ENCODE assay signal across 19 cellular contexts in the genomic region with DNA sequence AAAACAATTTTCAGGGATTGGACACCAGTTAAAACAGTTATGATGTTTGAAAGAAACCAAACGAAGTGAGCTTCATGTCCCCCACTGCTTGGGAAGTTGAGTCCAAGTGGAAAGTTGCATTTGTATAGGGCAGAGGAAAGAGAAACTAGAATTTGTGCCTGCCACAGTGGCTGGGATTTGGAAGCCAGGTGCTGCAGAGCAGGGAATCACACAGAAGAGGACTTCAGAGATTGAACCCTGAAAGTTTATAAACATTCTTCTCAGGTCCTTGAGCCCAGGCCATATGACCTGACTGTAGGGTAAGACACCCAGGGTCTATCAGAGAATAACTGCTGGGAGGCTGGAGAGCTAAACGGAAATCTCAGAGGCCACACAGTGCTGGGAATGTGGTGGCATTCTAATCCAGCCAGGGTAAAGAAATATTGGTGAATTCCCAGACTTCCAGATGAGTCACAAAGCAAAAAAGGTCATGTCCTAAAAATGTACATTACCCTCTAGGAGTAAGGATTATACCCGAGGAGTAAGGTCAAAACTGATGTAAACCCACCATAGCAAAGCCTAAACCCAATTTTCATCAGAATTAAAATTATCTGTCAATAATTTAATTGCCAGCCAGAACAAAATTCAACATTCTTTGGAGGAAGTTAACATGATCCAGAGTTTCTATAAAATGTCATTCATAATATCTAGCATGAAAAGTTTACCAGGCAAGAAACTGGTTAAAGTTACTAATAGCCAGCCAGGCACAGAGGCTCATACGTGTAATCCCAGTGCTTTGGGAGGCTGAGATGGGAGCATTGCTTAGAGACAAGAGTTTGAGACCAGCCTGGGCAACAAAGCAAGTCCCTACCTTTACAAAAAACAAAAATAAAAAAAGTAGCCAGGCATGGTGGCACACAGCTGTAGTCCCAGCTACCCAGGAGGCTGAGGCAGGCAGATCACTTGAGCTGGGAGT. TPM values are rescaled to one million over a fixed set of nuclear protein-coding genes. Genes with fewer than 3 reads are reported as not detected.
A peak's percentile ranks its signal among the peaks of the same experiment; 100 is the strongest.
DNase-seq lines count a peak whose midpoint lies in the region; ATAC-seq and TF ChIP-seq lines count a peak whose summit lies in the region.
"Had no signal": no experiment of that assay in that cellular context is flagged by ENCODE, and none has a peak within 500 bp of the region (broad histone marks: within the 10 kb centered on the region; RNA-seq: fewer than 3 reads in every experiment).

No MANE protein-coding gene starts in this region.

- TF ChIP-seq RAD21 in IMR-90 (IDR thresholded peaks at IDR 0.05; ENCODE audit: low read length), result no peak

- no peaks in the 10 kb centered on the region for H3K27me3 ChIP-seq in IMR-90 (ENCODE audit: control insufficient read depth, insufficient read depth, low read length)
- H3K27me3 ChIP-seq: adrenal gland, upper lobe of right lung had no signal

- peak overlapping the region; percentile 72 for H3K14ac ChIP-seq in IMR-90 (replicated peaks; ENCODE audit: low read depth, low read length)

- H3K4me3 ChIP-seq in IMR-90 (ENCODE audit: insufficient read depth, low read depth, low read length), result no peak overlapping the region
- H3K4me3 ChIP-seq: adrenal gland, upper lobe of right lung had no signal

- in situ Hi-C loops in IMR-90 (cut with MboI; ENCODE audit: low sequenced_read_pairs), result no loop called here

- H3K79me1 ChIP-seq in IMR-90 (ENCODE audit: low read depth in 1 of 2, low read length in 2 of 2), result no peaks in the 10 kb centered on the region

- H3K4me1 ChIP-seq in IMR-90 (ENCODE audit: control insufficient read depth, insufficient read depth, low read length), result peaks cover 6% of the 10 kb centered on the region
- H3K4me1 ChIP-seq: adrenal gland, upper lobe of right lung had no signal

- H2BK20ac ChIP-seq in IMR-90 (ENCODE audit: low read depth, low read length), result peak overlapping the region; percentile 84

- intact Hi-C loops in IMR-90 (cut with micrococcal nuclease), result no loop called here

- H2BK15ac ChIP-seq in IMR-90 (ENCODE audit: low read depth, low read length), result peak overlapping the region; percentile 87; the same call in 2 of the 3 replicates

- H2BK120ac ChIP-seq in IMR-90 (ENCODE audit: low read depth, low read length), result peak overlapping the region; percentile 85

- peak overlapping the region; percentile 31; the same call in 1 of the 2 replicates for H4K5ac ChIP-seq in IMR-90 (ENCODE audit: low read depth, low read length)

- no peaks in the 10 kb centered on the region for H3K36me3 ChIP-seq in IMR-90 (ENCODE audit: control insufficient read depth, insufficient read depth, low read length)
- H3K36me3 ChIP-seq: adrenal gland, upper lobe of right lung had no signal

- H3K18ac ChIP-seq in IMR-90 (ENCODE audit: low read depth, low read length), result peak overlapping the region; percentile 85; the same call in 1 of the 2 replicates

- H3K9me1 ChIP-seq in IMR-90 (ENCODE audit: insufficient read depth, low read length), result peaks cover 5% of the 10 kb centered on the region

- H2AK5ac ChIP-seq in IMR-90 (ENCODE audit: low read depth, low read length), result peak overlapping the region; percentile 74

- peak overlapping the region; percentile 46; the same call in 1 of the 2 replicates for H4K91ac ChIP-seq in IMR-90 (ENCODE audit: insufficient read depth, low read depth, low read length)

- DNase-seq in AG20443 (ENCODE audit: low spot score), result peak; percentile 49
- peak; percentile 41 for DNase-seq in IMR-90
- DNase-seq in astrocyte of the hippocampus (ENCODE audit: low read depth, low spot score), result peak; percentile 62
- peak; percentile 23 for DNase-seq in kidney tubule cell (ENCODE audit: low spot score)
- DNase-seq in midbrain (lab: John Stamatoyannopoulos, UW), result no peak
- no peak for DNase-seq in stimulated activated CD4-positive, alpha-beta T cell treated with anti-CD3 and anti-CD28 coated beads, Interleukin-4, amount 100 ng/mL, for 1 hour
- DNase-seq in activated T-cell treated with anti-CD3 and anti-CD28 coated beads, Interleukin-2, amount 50 U/mL, for 1 hour, result no peak
- DNase-seq: adrenal gland; Calu3; cortex of kidney; Karpas-422; left colon; NCI-H1694; posterior cingulate gyrus; stimulated activated naive CD8-positive, alpha-beta T cell treated with anti-CD3 and anti-CD28 coated beads, Interleukin-15, Interleukin-2, amounts not matched to agents 100 U/mL and 50 U/mL, for 24 hours; upper lobe of right lung had no signal

- peak overlapping the region; percentile 17; the same call in 1 of the 2 replicates for H3K4me2 ChIP-seq in IMR-90 (ENCODE audit: low read depth, low read length)

- WGBS in IMR-90 (ENCODE audit: extremely low coverage in 2 of 2, insufficient read length in 1 of 2), 2 experiments, result 40% methylated on average over 2 of the region's 4 CpGs; no CpG with 5 or more reads in 1 of the 2 experiments

- H2AFZ ChIP-seq in IMR-90 (replicated peaks; ENCODE audit: low read length, poor library complexity), result peak overlapping the region; percentile 74

- no peaks in the 10 kb centered on the region for H3K9me3 ChIP-seq in IMR-90 (ENCODE audit: control insufficient read depth, insufficient read depth, low read length)
- H3K9me3 ChIP-seq: adrenal gland, upper lobe of right lung had no signal

- H3K23ac ChIP-seq in IMR-90 (ENCODE audit: low read depth, low read length), result no peak overlapping the region; the same call in 1 of the 2 replicates

- no peak for TF ChIP-seq POLR2A in IMR-90 (IDR thresholded peaks at IDR 0.05; ENCODE audit: low read depth, low read length)

- dilution Hi-C loops in IMR-90 (cut with HindIII; ENCODE audit: low sequenced_read_pairs, unreplicated experiment), result no loop called here

- TF ChIP-seq CTCF in IMR-90 (conservative IDR thresholded peaks at IDR 0.05; ENCODE audit: low read depth, low read length), result no peak

- POLR2A ChIA-PET in IMR-90 (lab: Charles Lee; ENCODE audit: unreplicated experiment), result interaction anchor here (0.6 kb wide), 1 partner anchor 229 kb away, joined by 5 read pairs; no protein-coding TSS in a partner anchor

- no peaks in the 10 kb centered on the region for H4K20me1 ChIP-seq in IMR-90 (ENCODE audit: insufficient read depth, low read length)

- peak; percentile 80 for ATAC-seq in IMR-90 (ENCODE audit: low read depth)
- ATAC-seq in HG03280 (IDR thresholded peaks at IDR 0.05; ENCODE audit: unreplicated experiment), result no peak
- ATAC-seq: activated T-helper 17 cell treated with anti-CD3 and anti-CD28 coated beads, Interleukin-2, amount 50 U/mL, for 72 hours; left colon; stimulated activated naive CD8-positive, alpha-beta T cell treated with anti-CD3 and anti-CD28 coated beads, Interleukin-15, Interleukin-2, amounts not matched to agents 100 U/mL and 50 U/mL, for 24 hours; upper lobe of right lung had no signal

- no TSS peak for BruUV-seq in IMR-90 (replicated peaks; lab: Mats Ljungman, UMichigan)

- peak overlapping the region; percentile 77 for H2BK5ac ChIP-seq in IMR-90 (ENCODE audit: low read depth, low read length, poor library complexity, severe bottlenecking)

- H3K9ac ChIP-seq in IMR-90 (ENCODE audit: low read depth, low read length), result peak overlapping the region; percentile 32; the same call in 1 of the 2 replicates

- H3K27ac ChIP-seq in IMR-90 (ENCODE audit: insufficient read depth, low read length), result peak overlapping the region; percentile 20; the same call in 1 of the 2 replicates
- H3K27ac ChIP-seq: adrenal gland, epithelial cell of prostate, upper lobe of right lung had no signal

- H3K4ac ChIP-seq in IMR-90 (ENCODE audit: low read depth, low read length), result peak overlapping the region; percentile 68

- H4K8ac ChIP-seq in IMR-90 (ENCODE audit: low read depth in 2 of 2, low read length in 2 of 2), result peak overlapping the region in 1 of 2 experiments; percentile 62; a peak in 1 of 4 replicates

- H2AK9ac ChIP-seq in IMR-90 (replicated peaks; ENCODE audit: low read depth, low read length, poor library complexity), result no peak overlapping the region

- H3K56ac ChIP-seq in IMR-90 (ENCODE audit: extremely low read depth, insufficient read depth, low read length), result 0 out of 2 replicates have a peak overlapping the region, but pooled peaks have one; percentile 43

- CTCF ChIA-PET in IMR-90 (lab: Yijun Ruan, JAX), result no interaction called here

TF ChIP-seq in IMR-90, 13 proteins besides CTCF, POLR2A, EP300 and RAD21 (continues in another document):
- TF ChIP-seq MXI1 (IDR thresholded peaks at IDR 0.05; ENCODE audit: borderline replicate concordance, low read depth, low read length), result no peak
- no peak for TF ChIP-seq CHD1 (IDR thresholded peaks at IDR 0.05; ENCODE audit: low read depth, low read length)
- TF ChIP-seq, protein P1, sequence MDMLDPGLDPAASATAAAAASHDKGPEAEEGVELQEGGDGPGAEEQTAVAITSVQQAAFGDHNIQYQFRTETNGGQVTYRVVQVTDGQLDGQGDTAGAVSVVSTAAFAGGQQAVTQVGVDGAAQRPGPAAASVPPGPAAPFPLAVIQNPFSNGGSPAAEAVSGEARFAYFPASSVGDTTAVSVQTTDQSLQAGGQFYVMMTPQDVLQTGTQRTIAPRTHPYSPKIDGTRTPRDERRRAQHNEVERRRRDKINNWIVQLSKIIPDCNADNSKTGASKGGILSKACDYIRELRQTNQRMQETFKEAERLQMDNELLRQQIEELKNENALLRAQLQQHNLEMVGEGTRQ (IDR thresholded peaks at IDR 0.05; ENCODE audit: low read depth, low read length), result no peak
- TF ChIP-seq, protein P2, sequence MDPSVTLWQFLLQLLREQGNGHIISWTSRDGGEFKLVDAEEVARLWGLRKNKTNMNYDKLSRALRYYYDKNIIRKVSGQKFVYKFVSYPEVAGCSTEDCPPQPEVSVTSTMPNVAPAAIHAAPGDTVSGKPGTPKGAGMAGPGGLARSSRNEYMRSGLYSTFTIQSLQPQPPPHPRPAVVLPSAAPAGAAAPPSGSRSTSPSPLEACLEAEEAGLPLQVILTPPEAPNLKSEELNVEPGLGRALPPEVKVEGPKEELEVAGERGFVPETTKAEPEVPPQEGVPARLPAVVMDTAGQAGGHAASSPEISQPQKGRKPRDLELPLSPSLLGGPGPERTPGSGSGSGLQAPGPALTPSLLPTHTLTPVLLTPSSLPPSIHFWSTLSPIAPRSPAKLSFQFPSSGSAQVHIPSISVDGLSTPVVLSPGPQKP (IDR thresholded peaks at IDR 0.05; ENCODE audit: borderline replicate concordance, low read depth, low read length), result no peak
- no peak for TF ChIP-seq SMC3 (IDR thresholded peaks at IDR 0.05; ENCODE audit: low read depth, low read length)
- no peak for TF ChIP-seq FOS (IDR thresholded peaks at IDR 0.05; ENCODE audit: low read depth, low read length)
- no peak for TF ChIP-seq BHLHE40 (IDR thresholded peaks at IDR 0.05; ENCODE audit: low read depth, low read length)
- no peak for TF ChIP-seq RFX5 (IDR thresholded peaks at IDR 0.05; ENCODE audit: low read depth, low read length)
- TF ChIP-seq MAZ (IDR thresholded peaks at IDR 0.05; ENCODE audit: borderline replicate concordance, low read depth, low read length), result no peak
- TF ChIP-seq MAFK (IDR thresholded peaks at IDR 0.05; ENCODE audit: low read depth, low read length), result no peak
- TF ChIP-seq RCOR1 (IDR thresholded peaks at IDR 0.05; ENCODE audit: insufficient replicate concordance, low read length), result no peak

RNA-seq across cellular contexts. Expression of a gene that starts 31.2 kb away (rescaled TPM):
- total RNA-seq in IMR-90 (2012; rRNA removed), result 67.2 and 125 TPM in 2 replicates
- polyA plus RNA-seq in IMR-90 (2012; rRNA removed), result 318 and 727 TPM in 2 replicates
- 103 and 199 TPM in 2 replicates for polyA plus RNA-seq in IMR-90 (2012; cell fraction: cytosol; rRNA removed)
- 17.0 and 112 TPM in 2 replicates for polyA plus RNA-seq in IMR-90 (2012; cell fraction: nucleus; rRNA removed; ENCODE audit: low replicate concordance)

Comparison
In these comparisons a context has a peak if more than half of its experiments do, and no peak if none do; other contexts are left out.
1. DNase-seq: peak in AG20443 (single experiment), IMR-90 (single experiment), astrocyte of the hippocampus (single experiment) and kidney tubule cell (single experiment); none in midbrain (single experiment), stimulated activated CD4-positive, alpha-beta T cell treated with anti-CD3 and anti-CD28 coated beads, Interleukin-4, amount 100 ng/mL, for 1 hour (single experiment) and activated T-cell treated with anti-CD3 and anti-CD28 coated beads, Interleukin-2, amount 50 U/mL, for 1 hour (single experiment).